ENCODE assay signal across 14 cellular contexts in the genomic region with DNA sequence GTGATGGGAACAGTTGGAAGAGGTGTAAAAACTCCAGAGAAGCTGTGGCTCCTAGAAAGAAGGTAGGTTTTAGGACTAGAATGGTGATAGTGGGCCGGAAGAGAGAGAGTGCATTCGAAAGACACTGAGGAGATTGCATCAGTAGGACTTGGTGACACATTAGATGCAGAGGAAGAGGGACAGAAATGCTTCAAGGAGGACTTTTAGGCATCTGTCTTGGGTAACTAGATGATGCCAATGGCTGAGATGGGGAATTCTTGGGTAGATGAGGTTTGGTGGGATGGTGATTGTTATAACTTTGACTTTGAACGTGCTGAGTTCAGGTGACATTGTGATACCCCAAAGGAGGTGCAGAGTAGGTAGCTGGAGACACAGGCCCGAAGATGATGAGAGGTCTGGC.
DNase-seq lines count a peak whose midpoint lies in the region; ATAC-seq and TF ChIP-seq lines count a peak whose summit lies in the region.
"Had no signal": no experiment of that assay in that cellular context is flagged by ENCODE, and none has a peak within 500 bp of the region (broad histone marks: within the 10 kb centered on the region; RNA-seq: fewer than 3 reads in every experiment).

No MANE protein-coding gene starts in this region.

- H3K4me3 ChIP-seq in heart left ventricle: no peak overlapping the region

- intact Hi-C loops in heart left ventricle (cut with DNase I): loop anchor here in 1 of 10 donors (5.0 kb wide), 1 partner anchor 327 kb away; a partner anchor contains a TSS

- H3K4me1 Mint-ChIP-seq in activated T-cell treated with anti-CD3 and anti-CD28 coated beads, Interleukin-2, amount 50 U/mL, for 4 hours (ENCODE audit: low read depth): peaks cover 84% of the 10 kb centered on the region
- H3K4me1 Mint-ChIP-seq in activated naive CD8-positive, alpha-beta T cell treated with anti-CD3 and anti-CD28 coated beads, Interleukin-2, amount 10 ng/mL, durations not matched to agents 7 days and 5 days: peaks cover 33% of the 10 kb centered on the region
- peaks cover 67% of the 10 kb centered on the region for H3K4me1 Mint-ChIP-seq in stimulated activated memory B cell treated with anti-CD40 and anti-IgM and Interleukin-4, amounts not matched to agents 10 μg/mL and 1 μg/mL and 100 μg/mL, for 72 hours

- no peak overlapping the region for H3K27ac ChIP-seq in heart left ventricle
- H3K27ac ChIP-seq: foreskin keratinocyte had no signal

- H3K27me3 Mint-ChIP-seq in activated T-cell treated with anti-CD3 and anti-CD28 coated beads, Interleukin-2, amount 50 U/mL, for 4 hours (ENCODE audit: low read depth): no peaks in the 10 kb centered on the region
- H3K27me3 Mint-ChIP-seq in activated naive CD8-positive, alpha-beta T cell treated with anti-CD3 and anti-CD28 coated beads, Interleukin-2, amount 10 ng/mL, durations not matched to agents 7 days and 5 days: no peaks in the 10 kb centered on the region
- H3K27me3 Mint-ChIP-seq in stimulated activated memory B cell treated with anti-CD40 and anti-IgM and Interleukin-4, amounts not matched to agents 10 μg/mL and 1 μg/mL and 100 μg/mL, for 72 hours: no peaks in the 10 kb centered on the region
- H3K27me3 Mint-ChIP-seq: activated B cell treated with CpG ODN at 0.5 μM for 24 hours had no signal

- no peaks in the 10 kb centered on the region for H3K9me3 Mint-ChIP-seq in activated T-cell treated with anti-CD3 and anti-CD28 coated beads, Interleukin-2, amount 50 U/mL, for 4 hours
- H3K9me3 Mint-ChIP-seq in activated naive CD8-positive, alpha-beta T cell treated with anti-CD3 and anti-CD28 coated beads, Interleukin-2, amount 10 ng/mL, durations not matched to agents 7 days and 5 days: no peaks in the 10 kb centered on the region
- H3K9me3 Mint-ChIP-seq in stimulated activated memory B cell treated with anti-CD40 and anti-IgM and Interleukin-4, amounts not matched to agents 10 μg/mL and 1 μg/mL and 100 μg/mL, for 72 hours: peaks cover 7% of the 10 kb centered on the region
- H3K9me3 Mint-ChIP-seq: activated B cell treated with CpG ODN at 0.5 μM for 24 hours had no signal

- ATAC-seq in activated T-cell treated with anti-CD3 and anti-CD28 coated beads, Interleukin-2, amount 50 U/mL, for 4 hours: peak in 1 of 2 donors; percentile 20
- no peak for ATAC-seq in activated naive CD8-positive, alpha-beta T cell treated with anti-CD3 and anti-CD28 coated beads, Interleukin-2, amount 10 ng/mL, durations not matched to agents 7 days and 5 days (ENCODE audit: low read depth)
- ATAC-seq in stimulated activated memory B cell treated with anti-CD40 and anti-IgM and Interleukin-4, amounts not matched to agents 10 μg/mL and 1 μg/mL and 100 μg/mL, for 72 hours: no peak
- ATAC-seq in HG02798 (IDR thresholded peaks at IDR 0.05; ENCODE audit: poor library complexity, unreplicated experiment) (no peak), heart left ventricle (no peak)
- ATAC-seq: foreskin keratinocyte, right cardiac atrium had no signal

- peak overlapping the region; percentile 56 for H3K27ac Mint-ChIP-seq in activated naive CD8-positive, alpha-beta T cell treated with anti-CD3 and anti-CD28 coated beads, Interleukin-2, amount 10 ng/mL, durations not matched to agents 7 days and 5 days
- peak overlapping the region; percentile 26 for H3K27ac Mint-ChIP-seq in stimulated activated memory B cell treated with anti-CD40 and anti-IgM and Interleukin-4, amounts not matched to agents 10 μg/mL and 1 μg/mL and 100 μg/mL, for 72 hours
- H3K27ac Mint-ChIP-seq: activated B cell treated with CpG ODN at 0.5 μM for 24 hours had no signal

- 95 to 97% (median 96%) methylated on average over 4 of the region's 4 CpGs for WGBS in heart left ventricle, 4 donors

- H3K4me3 Mint-ChIP-seq in activated T-cell treated with anti-CD3 and anti-CD28 coated beads, Interleukin-2, amount 50 U/mL, for 4 hours: peak overlapping the region; percentile 48
- H3K4me3 Mint-ChIP-seq in activated naive CD8-positive, alpha-beta T cell treated with anti-CD3 and anti-CD28 coated beads, Interleukin-2, amount 10 ng/mL, durations not matched to agents 7 days and 5 days: no peak overlapping the region
- H3K4me3 Mint-ChIP-seq in stimulated activated memory B cell treated with anti-CD40 and anti-IgM and Interleukin-4, amounts not matched to agents 10 μg/mL and 1 μg/mL and 100 μg/mL, for 72 hours: no peak overlapping the region
- H3K4me3 Mint-ChIP-seq: activated B cell treated with CpG ODN at 0.5 μM for 24 hours had no signal

- H3K4me1 ChIP-seq in heart left ventricle: peaks cover 0 to 76% (median 42%) of the 10 kb centered on the region in 12 donors

- no peak for TF ChIP-seq POLR2A in heart left ventricle (IDR thresholded peaks at IDR 0.05)

- POLR2A ChIA-PET in activated naive CD8-positive, alpha-beta T cell treated with anti-CD3 and anti-CD28 coated beads, Interleukin-2, amount 10 ng/mL, durations not matched to agents 7 days and 5 days (lab: Charles Lee): no interaction called here

- H3K36me3 Mint-ChIP-seq in activated T-cell treated with anti-CD3 and anti-CD28 coated beads, Interleukin-2, amount 50 U/mL, for 4 hours (ENCODE audit: insufficient read depth): peaks cover 35% of the 10 kb centered on the region
- peaks cover 16% of the 10 kb centered on the region for H3K36me3 Mint-ChIP-seq in activated naive CD8-positive, alpha-beta T cell treated with anti-CD3 and anti-CD28 coated beads, Interleukin-2, amount 10 ng/mL, durations not matched to agents 7 days and 5 days
- peaks cover 45% of the 10 kb centered on the region for H3K36me3 Mint-ChIP-seq in stimulated activated memory B cell treated with anti-CD40 and anti-IgM and Interleukin-4, amounts not matched to agents 10 μg/mL and 1 μg/mL and 100 μg/mL, for 72 hours

- H3K36me3 ChIP-seq in heart left ventricle: no peaks in the 10 kb centered on the region

- no peaks in the 10 kb centered on the region for H3K27me3 ChIP-seq in heart left ventricle
- H3K27me3 ChIP-seq: foreskin keratinocyte had no signal

- DNase-seq in activated T-cell treated with anti-CD3 and anti-CD28 coated beads, Interleukin-2, amount 50 U/mL, for 4 hours: no peak
- no peak for DNase-seq in activated T-cell treated with anti-CD3 and anti-CD28 coated beads, Interleukin-2, amount 50 U/mL, for 1 hour
- DNase-seq in OCI-M1 (lab: John Stamatoyannopoulos, UW): peak; percentile 54
- DNase-seq in activated naive CD8-positive, alpha-beta T cell treated with anti-CD3 and anti-CD28 coated beads, Interleukin-2, amount 10 ng/mL, durations not matched to agents 7 days and 5 days: no peak
- DNase-seq in NCI-H146 (lab: John Stamatoyannopoulos, UW): no peak
- no peak for DNase-seq in heart left ventricle
- DNase-seq: activated B cell treated with CpG ODN at 0.5 μM for 24 hours, aorta, foreskin keratinocyte, NCI-H187 treated with DMSO at 0.1 percent for 48 hours, occipital lobe, right cardiac atrium had no signal

- TF ChIP-seq CTCF in heart left ventricle (IDR thresholded peaks at IDR 0.05): no peak

- no peaks in the 10 kb centered on the region for H3K9me3 ChIP-seq in heart left ventricle
